ENCODE assay signal across 1 cellular context in genomic region chr6:166351715-166352285, GRCh38.
TF ChIP-seq lines count a peak whose summit lies in the region.

No MANE protein-coding gene starts in this region.

TF ChIP-seq in GM12878, 131 proteins besides CTCF, POLR2A, EP300 and RAD21 (continued from another document and continues in another):
- no peak for TF ChIP-seq WRNIP1 (IDR thresholded peaks at IDR 0.05; ENCODE audit: borderline replicate concordance, low read depth, low read length)
- TF ChIP-seq SMAD1 (IDR thresholded peaks at IDR 0.05; ENCODE audit: low read depth, partially characterized antibody): no peak
- TF ChIP-seq IKZF1 (conservative IDR thresholded peaks at IDR 0.05): no peak
- TF ChIP-seq TBL1XR1 (IDR thresholded peaks at IDR 0.05; ENCODE audit: low read depth, low read length): no peak
- no peak for TF ChIP-seq FOXM1 (IDR thresholded peaks at IDR 0.05; ENCODE audit: low read depth, low read length)
- no peak for TF ChIP-seq POLR2AphosphoS5 (IDR thresholded peaks at IDR 0.05; ENCODE audit: low read length)
- no peak for TF ChIP-seq SUZ12 (IDR thresholded peaks at IDR 0.05; ENCODE audit: unreplicated experiment)
- no peak for TF ChIP-seq BMI1 (IDR thresholded peaks at IDR 0.05; ENCODE audit: borderline replicate concordance)
- TF ChIP-seq NRF1 (conservative IDR thresholded peaks at IDR 0.05; ENCODE audit: low read depth, low read length): no peak
- TF ChIP-seq PAX5 (IDR thresholded peaks at IDR 0.05; ENCODE audit: borderline replicate concordance, low read depth, low read length): 0 out of 2 replicates have a peak, but pooled peaks have one; percentile 14
- no peak for TF ChIP-seq CBX3 (IDR thresholded peaks at IDR 0.05; ENCODE audit: borderline replicate concordance, low read depth)
- peak; percentile 40; the same call in 1 of the 2 replicates for TF ChIP-seq RELB (IDR thresholded peaks at IDR 0.05; ENCODE audit: low read depth)
- TF ChIP-seq, protein P1, sequence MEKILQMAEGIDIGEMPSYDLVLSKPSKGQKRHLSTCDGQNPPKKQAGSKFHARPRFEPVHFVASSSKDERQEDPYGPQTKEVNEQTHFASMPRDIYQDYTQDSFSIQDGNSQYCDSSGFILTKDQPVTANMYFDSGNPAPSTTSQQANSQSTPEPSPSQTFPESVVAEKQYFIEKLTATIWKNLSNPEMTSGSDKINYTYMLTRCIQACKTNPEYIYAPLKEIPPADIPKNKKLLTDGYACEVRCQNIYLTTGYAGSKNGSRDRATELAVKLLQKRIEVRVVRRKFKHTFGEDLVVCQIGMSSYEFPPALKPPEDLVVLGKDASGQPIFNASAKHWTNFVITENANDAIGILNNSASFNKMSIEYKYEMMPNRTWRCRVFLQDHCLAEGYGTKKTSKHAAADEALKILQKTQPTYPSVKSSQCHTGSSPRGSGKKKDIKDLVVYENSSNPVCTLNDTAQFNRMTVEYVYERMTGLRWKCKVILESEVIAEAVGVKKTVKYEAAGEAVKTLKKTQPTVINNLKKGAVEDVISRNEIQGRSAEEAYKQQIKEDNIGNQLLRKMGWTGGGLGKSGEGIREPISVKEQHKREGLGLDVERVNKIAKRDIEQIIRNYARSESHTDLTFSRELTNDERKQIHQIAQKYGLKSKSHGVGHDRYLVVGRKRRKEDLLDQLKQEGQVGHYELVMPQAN (conservative IDR thresholded peaks at IDR 0.05): no peak
- no peak for TF ChIP-seq CREM (IDR thresholded peaks at IDR 0.05; ENCODE audit: low read depth)
- peak in 1 of 2 experiments; percentile 33; a peak in 1 of 4 replicates for TF ChIP-seq IKZF2 (IDR thresholded peaks at IDR 0.05)
- TF ChIP-seq ZBTB33 (IDR thresholded peaks at IDR 0.05): no peak
- no peak for TF ChIP-seq KDM1A (IDR thresholded peaks at IDR 0.05; ENCODE audit: borderline replicate concordance)
- TF ChIP-seq, protein P2, sequence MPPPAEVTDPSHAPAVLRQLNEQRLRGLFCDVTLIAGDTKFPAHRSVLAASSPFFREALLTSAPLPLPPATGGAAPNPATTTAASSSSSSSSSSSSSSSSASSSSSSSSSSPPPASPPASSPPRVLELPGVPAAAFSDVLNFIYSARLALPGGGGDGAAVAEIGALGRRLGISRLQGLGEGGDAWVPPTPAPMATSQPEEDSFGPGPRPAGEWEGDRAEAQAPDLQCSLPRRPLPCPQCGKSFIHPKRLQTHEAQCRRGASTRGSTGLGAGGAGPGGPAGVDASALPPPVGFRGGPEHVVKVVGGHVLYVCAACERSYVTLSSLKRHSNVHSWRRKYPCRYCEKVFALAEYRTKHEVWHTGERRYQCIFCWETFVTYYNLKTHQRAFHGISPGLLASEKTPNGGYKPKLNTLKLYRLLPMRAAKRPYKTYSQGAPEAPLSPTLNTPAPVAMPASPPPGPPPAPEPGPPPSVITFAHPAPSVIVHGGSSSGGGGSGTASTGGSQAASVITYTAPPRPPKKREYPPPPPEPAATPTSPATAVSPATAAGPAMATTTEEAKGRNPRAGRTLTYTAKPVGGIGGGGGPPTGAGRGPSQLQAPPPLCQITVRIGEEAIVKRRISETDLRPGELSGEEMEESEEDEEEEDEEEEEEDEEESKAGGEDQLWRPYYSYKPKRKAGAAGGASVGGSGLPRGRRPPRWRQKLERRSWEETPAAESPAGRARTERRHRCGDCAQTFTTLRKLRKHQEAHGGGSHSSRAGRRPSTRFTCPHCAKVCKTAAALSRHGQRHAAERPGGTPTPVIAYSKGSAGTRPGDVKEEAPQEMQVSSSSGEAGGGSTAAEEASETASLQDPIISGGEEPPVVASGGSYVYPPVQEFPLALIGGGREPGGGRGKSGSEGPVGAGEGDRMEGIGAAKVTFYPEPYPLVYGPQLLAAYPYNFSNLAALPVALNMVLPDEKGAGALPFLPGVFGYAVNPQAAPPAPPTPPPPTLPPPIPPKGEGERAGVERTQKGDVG (CRISPR knock-in tag; IDR thresholded peaks at IDR 0.05): no peak
- TF ChIP-seq EED (IDR thresholded peaks at IDR 0.05; ENCODE audit: low read depth): no peak
- no peak for TF ChIP-seq CHD4 (IDR thresholded peaks at IDR 0.05)
- TF ChIP-seq, protein P3, sequence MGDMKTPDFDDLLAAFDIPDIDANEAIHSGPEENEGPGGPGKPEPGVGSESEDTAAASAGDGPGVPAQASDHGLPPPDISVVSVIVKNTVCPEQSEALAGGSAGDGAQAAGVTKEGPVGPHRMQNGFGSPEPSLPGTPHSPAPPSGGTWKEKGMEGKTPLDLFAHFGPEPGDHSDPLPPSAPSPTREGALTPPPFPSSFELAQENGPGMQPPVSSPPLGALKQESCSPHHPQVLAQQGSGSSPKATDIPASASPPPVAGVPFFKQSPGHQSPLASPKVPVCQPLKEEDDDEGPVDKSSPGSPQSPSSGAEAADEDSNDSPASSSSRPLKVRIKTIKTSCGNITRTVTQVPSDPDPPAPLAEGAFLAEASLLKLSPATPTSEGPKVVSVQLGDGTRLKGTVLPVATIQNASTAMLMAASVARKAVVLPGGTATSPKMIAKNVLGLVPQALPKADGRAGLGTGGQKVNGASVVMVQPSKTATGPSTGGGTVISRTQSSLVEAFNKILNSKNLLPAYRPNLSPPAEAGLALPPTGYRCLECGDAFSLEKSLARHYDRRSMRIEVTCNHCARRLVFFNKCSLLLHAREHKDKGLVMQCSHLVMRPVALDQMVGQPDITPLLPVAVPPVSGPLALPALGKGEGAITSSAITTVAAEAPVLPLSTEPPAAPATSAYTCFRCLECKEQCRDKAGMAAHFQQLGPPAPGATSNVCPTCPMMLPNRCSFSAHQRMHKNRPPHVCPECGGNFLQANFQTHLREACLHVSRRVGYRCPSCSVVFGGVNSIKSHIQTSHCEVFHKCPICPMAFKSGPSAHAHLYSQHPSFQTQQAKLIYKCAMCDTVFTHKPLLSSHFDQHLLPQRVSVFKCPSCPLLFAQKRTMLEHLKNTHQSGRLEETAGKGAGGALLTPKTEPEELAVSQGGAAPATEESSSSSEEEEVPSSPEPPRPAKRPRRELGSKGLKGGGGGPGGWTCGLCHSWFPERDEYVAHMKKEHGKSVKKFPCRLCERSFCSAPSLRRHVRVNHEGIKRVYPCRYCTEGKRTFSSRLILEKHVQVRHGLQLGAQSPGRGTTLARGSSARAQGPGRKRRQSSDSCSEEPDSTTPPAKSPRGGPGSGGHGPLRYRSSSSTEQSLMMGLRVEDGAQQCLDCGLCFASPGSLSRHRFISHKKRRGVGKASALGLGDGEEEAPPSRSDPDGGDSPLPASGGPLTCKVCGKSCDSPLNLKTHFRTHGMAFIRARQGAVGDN (IDR thresholded peaks at IDR 0.05): 0 out of 2 replicates have a peak, but pooled peaks have one; percentile 23
- TF ChIP-seq ZBED1 (IDR thresholded peaks at IDR 0.05; ENCODE audit: borderline replicate concordance): no peak
- no peak for TF ChIP-seq RUNX3 (IDR thresholded peaks at IDR 0.05; ENCODE audit: low read length)
- TF ChIP-seq ZNF274 (IDR thresholded peaks at IDR 0.05; ENCODE audit: insufficient read depth, insufficient read length): no peak
- 0 out of 2 replicates have a peak, but pooled peaks have one; percentile 24 for TF ChIP-seq CHD2 (IDR thresholded peaks at IDR 0.05; ENCODE audit: borderline replicate concordance, low read depth, low read length)
- no peak for TF ChIP-seq KLF5 (IDR thresholded peaks at IDR 0.05; ENCODE audit: partially characterized antibody)
- TF ChIP-seq HDAC2 (IDR thresholded peaks at IDR 0.05): no peak
- no peak for TF ChIP-seq SRF (IDR thresholded peaks at IDR 0.05; ENCODE audit: low read depth in 2 of 2, low read length in 2 of 2)
- TF ChIP-seq, protein P4, sequence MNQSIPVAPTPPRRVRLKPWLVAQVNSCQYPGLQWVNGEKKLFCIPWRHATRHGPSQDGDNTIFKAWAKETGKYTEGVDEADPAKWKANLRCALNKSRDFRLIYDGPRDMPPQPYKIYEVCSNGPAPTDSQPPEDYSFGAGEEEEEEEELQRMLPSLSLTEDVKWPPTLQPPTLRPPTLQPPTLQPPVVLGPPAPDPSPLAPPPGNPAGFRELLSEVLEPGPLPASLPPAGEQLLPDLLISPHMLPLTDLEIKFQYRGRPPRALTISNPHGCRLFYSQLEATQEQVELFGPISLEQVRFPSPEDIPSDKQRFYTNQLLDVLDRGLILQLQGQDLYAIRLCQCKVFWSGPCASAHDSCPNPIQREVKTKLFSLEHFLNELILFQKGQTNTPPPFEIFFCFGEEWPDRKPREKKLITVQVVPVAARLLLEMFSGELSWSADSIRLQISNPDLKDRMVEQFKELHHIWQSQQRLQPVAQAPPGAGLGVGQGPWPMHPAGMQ (IDR thresholded peaks at IDR 0.05; ENCODE audit: borderline replicate concordance): no peak
- no peak for TF ChIP-seq TCF12 (IDR thresholded peaks at IDR 0.05; ENCODE audit: low read depth, low read length)
- TF ChIP-seq JUND (IDR thresholded peaks at IDR 0.05; ENCODE audit: low read depth, low read length): no peak
- TF ChIP-seq BACH1 (IDR thresholded peaks at IDR 0.05; ENCODE audit: borderline replicate concordance): no peak
- no peak for TF ChIP-seq NFXL1 (IDR thresholded peaks at IDR 0.05; ENCODE audit: borderline replicate concordance)
- peak; percentile 28 for TF ChIP-seq MEF2B (IDR thresholded peaks at IDR 0.05; ENCODE audit: partially characterized antibody, poor library complexity, severe bottlenecking)
- TF ChIP-seq ZNF207 (IDR thresholded peaks at IDR 0.05; ENCODE audit: borderline replicate concordance): no peak
- TF ChIP-seq EGR1 (IDR thresholded peaks at IDR 0.05; ENCODE audit: borderline replicate concordance in 1 of 2, low read depth in 2 of 2, low read length in 2 of 2): no peak
- TF ChIP-seq, protein P5, sequence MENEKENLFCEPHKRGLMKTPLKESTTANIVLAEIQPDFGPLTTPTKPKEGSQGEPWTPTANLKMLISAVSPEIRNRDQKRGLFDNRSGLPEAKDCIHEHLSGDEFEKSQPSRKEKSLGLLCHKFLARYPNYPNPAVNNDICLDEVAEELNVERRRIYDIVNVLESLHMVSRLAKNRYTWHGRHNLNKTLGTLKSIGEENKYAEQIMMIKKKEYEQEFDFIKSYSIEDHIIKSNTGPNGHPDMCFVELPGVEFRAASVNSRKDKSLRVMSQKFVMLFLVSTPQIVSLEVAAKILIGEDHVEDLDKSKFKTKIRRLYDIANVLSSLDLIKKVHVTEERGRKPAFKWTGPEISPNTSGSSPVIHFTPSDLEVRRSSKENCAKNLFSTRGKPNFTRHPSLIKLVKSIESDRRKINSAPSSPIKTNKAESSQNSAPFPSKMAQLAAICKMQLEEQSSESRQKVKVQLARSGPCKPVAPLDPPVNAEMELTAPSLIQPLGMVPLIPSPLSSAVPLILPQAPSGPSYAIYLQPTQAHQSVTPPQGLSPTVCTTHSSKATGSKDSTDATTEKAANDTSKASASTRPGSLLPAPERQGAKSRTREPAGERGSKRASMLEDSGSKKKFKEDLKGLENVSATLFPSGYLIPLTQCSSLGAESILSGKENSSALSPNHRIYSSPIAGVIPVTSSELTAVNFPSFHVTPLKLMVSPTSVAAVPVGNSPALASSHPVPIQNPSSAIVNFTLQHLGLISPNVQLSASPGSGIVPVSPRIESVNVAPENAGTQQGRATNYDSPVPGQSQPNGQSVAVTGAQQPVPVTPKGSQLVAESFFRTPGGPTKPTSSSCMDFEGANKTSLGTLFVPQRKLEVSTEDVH (IDR thresholded peaks at IDR 0.05; ENCODE audit: low read depth, partially characterized antibody): no peak
- TF ChIP-seq STAT3 (IDR thresholded peaks at IDR 0.05; ENCODE audit: low read depth, low read length): no peak
- TF ChIP-seq ZZZ3 (IDR thresholded peaks at IDR 0.05; ENCODE audit: control insufficient read depth, insufficient read length, low read depth): no peak
- TF ChIP-seq TCF3 (IDR thresholded peaks at IDR 0.05; ENCODE audit: borderline replicate concordance, insufficient read depth, low read depth, low read length): no peak
- TF ChIP-seq MYC (IDR thresholded peaks at IDR 0.05; ENCODE audit: insufficient read depth, insufficient read length, insufficient replicate concordance, low read length, severe bottlenecking): no peak
- TF ChIP-seq SREBF2 (IDR thresholded peaks at IDR 0.05; ENCODE audit: low read length): peak; percentile 33; the same call in 1 of the 2 replicates
- TF ChIP-seq ATF3 (IDR thresholded peaks at IDR 0.05; ENCODE audit: borderline replicate concordance, extremely low read depth, low read depth, low read length): no peak
- no peak for TF ChIP-seq HDAC6 (IDR thresholded peaks at IDR 0.05; ENCODE audit: unreplicated experiment)
